12 cellular contexts compared by ENCODE assay signal in the genomic region with DNA sequence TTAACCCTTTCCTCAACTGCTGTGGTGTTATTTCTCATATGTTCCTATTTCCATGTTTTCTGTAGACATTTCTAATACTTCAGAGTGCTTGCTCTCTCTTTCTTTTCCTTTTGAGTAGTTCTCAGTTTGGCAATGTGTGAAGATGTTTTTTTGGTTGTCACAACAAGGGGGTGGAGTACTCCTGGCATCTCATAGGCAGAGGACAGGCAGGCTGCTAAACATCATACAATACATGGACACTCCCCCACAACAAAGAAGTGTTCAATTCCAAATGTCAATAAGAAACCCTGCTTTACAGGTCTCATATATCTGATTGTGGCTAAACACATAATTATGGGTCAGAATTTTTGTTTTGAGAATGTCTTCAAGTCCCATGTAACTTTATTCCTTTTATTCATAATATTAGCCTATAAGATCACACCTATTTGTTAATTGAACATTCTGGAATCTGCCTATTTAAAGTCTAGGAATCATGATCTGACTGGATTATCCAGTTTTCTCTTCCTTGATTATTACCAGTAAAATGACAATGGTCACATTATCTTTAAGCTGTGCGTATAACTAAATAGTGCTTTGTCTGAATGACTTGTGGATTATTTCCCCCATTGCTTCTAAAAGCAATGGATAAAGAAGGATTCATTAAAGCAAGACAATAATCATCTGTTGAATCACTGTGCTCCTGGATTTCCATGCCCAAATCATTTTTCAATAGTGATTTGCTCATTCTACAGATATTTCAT.
"Had no signal": no experiment of that assay in that cellular context is flagged by ENCODE, and none has a peak within 500 bp of the region (broad histone marks: within the 10 kb centered on the region; RNA-seq: fewer than 3 reads in every experiment).

No MANE protein-coding gene starts in this region.

- DNase-seq: activated CD4-positive, alpha-beta T cell treated with anti-CD3 and anti-CD28 coated beads, Interleukin-2, amount 50 U/mL, for 1 hour; activated naive CD8-positive, alpha-beta T cell treated with anti-CD3 and anti-CD28 coated beads for 36 hours; amygdala; brain microvascular endothelial cell; cerebellar nuclear complex; dermis blood vessel endothelial cell; endodermal cell; sigmoid colon; spleen had no signal

- H3K27ac ChIP-seq: brain microvascular endothelial cell, hepatocyte, neural progenitor cell, sigmoid colon, spleen, thoracic aorta had no signal
